Comparison of ENCODE assay signal across 20 cellular contexts in genomic region chrX:24448762-24449161, GRCh38. TPM values are rescaled to one million over a fixed set of nuclear protein-coding genes. Genes with fewer than 3 reads are reported as not detected.
DNase-seq lines count a peak whose midpoint lies in the region; ATAC-seq, FAIRE-seq and TF ChIP-seq lines count a peak whose summit lies in the region.
"Had no signal": no experiment of that assay in that cellular context is flagged by ENCODE, and none has a peak within 500 bp of the region (broad histone marks: within the 10 kb centered on the region; RNA-seq: fewer than 3 reads in every experiment).

No MANE protein-coding gene starts in this region.

- no peak for DNase-seq in A549 (ENCODE audit: low read depth in 1 of 2, low spot score in 1 of 2)
- DNase-seq in astrocyte of the hippocampus (ENCODE audit: low read depth, low spot score): peak; percentile 66
- DNase-seq in kidney: no peak
- DNase-seq in tibial artery: no peak
- no peak for DNase-seq in CD8-positive, alpha-beta memory T cell
- no peak for DNase-seq in activated CD4-positive, alpha-beta T cell treated with anti-CD3 and anti-CD28 coated beads for 36 hours
- DNase-seq: Calu3; CD4-positive, alpha-beta memory T cell; DMS79 treated with DMSO at 0.1 percent for 48 hours; GF-D8; HCEC 1CT; IMR-90 had no signal

- H3K36me3 ChIP-seq in kidney (ENCODE audit: control insufficient read depth in 1 of 2, insufficient read depth in 2 of 2, low read length in 2 of 2) (no peaks in the 10 kb centered on the region), tibial artery (no peaks in the 10 kb centered on the region)
- H3K36me3 ChIP-seq in CD8-positive, alpha-beta memory T cell (ENCODE audit: insufficient read depth, low read length): no peaks in the 10 kb centered on the region
- H3K36me3 ChIP-seq: BLaER1 had no signal

- no peaks in the 10 kb centered on the region for H3K4me1 ChIP-seq in A549
- H3K4me1 ChIP-seq in kidney (ENCODE audit: control insufficient read depth in 1 of 2, insufficient read depth in 1 of 2, low read depth in 1 of 2, low read length in 2 of 2): no peaks in the 10 kb centered on the region
- H3K4me1 ChIP-seq in tibial artery: peaks cover 0 to 45% (median 6%) of the 10 kb centered on the region in 4 donors
- no peaks in the 10 kb centered on the region for H3K4me1 ChIP-seq in CD8-positive, alpha-beta memory T cell (ENCODE audit: insufficient read depth, low read length)
- H3K4me1 ChIP-seq: BLaER1 had no signal

- H3K9ac ChIP-seq in kidney (ENCODE audit: low read length in 2 of 2): no peak overlapping the region
- H3K9ac ChIP-seq: BLaER1 had no signal

- no peak for TF ChIP-seq RAD21 in A549 (conservative IDR thresholded peaks at IDR 0.05 in 1 of 2, IDR thresholded peaks at IDR 0.05 in 1 of 2)

- no peak overlapping the region for H3K4me3 ChIP-seq in A549
- H3K4me3 ChIP-seq in kidney (ENCODE audit: low read length in 2 of 2): no peak overlapping the region
- no peak overlapping the region for H3K4me3 ChIP-seq in tibial artery
- no peak overlapping the region for H3K4me3 ChIP-seq in CD8-positive, alpha-beta memory T cell (ENCODE audit: low read length)
- H3K4me3 ChIP-seq: BLaER1, GM23338 had no signal

- H3K36me3 Mint-ChIP-seq in CD8-positive, alpha-beta memory T cell: peaks cover 0 to 4% (median 1%) of the 10 kb centered on the region in 3 donors
- H3K36me3 Mint-ChIP-seq in activated CD4-positive, alpha-beta T cell treated with anti-CD3 and anti-CD28 coated beads for 36 hours (ENCODE audit: low read depth): no peaks in the 10 kb centered on the region
- H3K36me3 Mint-ChIP-seq: CD14-positive monocyte; CD4-positive, alpha-beta memory T cell had no signal

- H3K4me1 Mint-ChIP-seq in CD8-positive, alpha-beta memory T cell: peaks cover 0 to 3% (median 0%) of the 10 kb centered on the region in 3 donors
- no peaks in the 10 kb centered on the region for H3K4me1 Mint-ChIP-seq in activated CD4-positive, alpha-beta T cell treated with anti-CD3 and anti-CD28 coated beads for 36 hours
- H3K4me1 Mint-ChIP-seq: CD14-positive monocyte, GM23338 had no signal

- POLR2A ChIA-PET in A549 (lab: Yijun Ruan, JAX): interaction anchor here (1.2 kb wide), 1 partner anchor 16 kb away, joined by 3 read pairs; the partner anchor contains the start of gene PDK3
- POLR2A ChIA-PET in CD8-positive, alpha-beta memory T cell (lab: Charles Lee): no interaction called here
- POLR2A ChIA-PET in activated CD4-positive, alpha-beta T cell treated with anti-CD3 and anti-CD28 coated beads for 36 hours (lab: Charles Lee): no interaction called here

- H3K27ac Mint-ChIP-seq in CD8-positive, alpha-beta memory T cell: no peak overlapping the region
- H3K27ac Mint-ChIP-seq in activated CD4-positive, alpha-beta T cell treated with anti-CD3 and anti-CD28 coated beads for 36 hours: no peak overlapping the region
- H3K27ac Mint-ChIP-seq: CD14-positive monocyte; CD4-positive, alpha-beta memory T cell; GM23338 had no signal

- FAIRE-seq in A549 (lab: Jason Lieb, UNC) (peak; percentile 86), kidney (lab: Jason Lieb, UNC) (peak; percentile 29)
- FAIRE-seq: H54, HTR-8/SVneo had no signal

- no peak for ATAC-seq in A549
- ATAC-seq in GM18502 (IDR thresholded peaks at IDR 0.05; ENCODE audit: poor library complexity, unreplicated experiment): no peak
- no peak for ATAC-seq in activated CD4-positive, alpha-beta T cell treated with anti-CD3 and anti-CD28 coated beads for 36 hours
- ATAC-seq in GM18861 (IDR thresholded peaks at IDR 0.05; ENCODE audit: unreplicated experiment): no peak
- ATAC-seq: GM23338 had no signal

- H3K9me3 Mint-ChIP-seq in CD8-positive, alpha-beta memory T cell: peaks cover 0 to 5% (median 2%) of the 10 kb centered on the region in 5 donors
- no peaks in the 10 kb centered on the region for H3K9me3 Mint-ChIP-seq in activated CD4-positive, alpha-beta T cell treated with anti-CD3 and anti-CD28 coated beads for 36 hours (ENCODE audit: low read depth)

- no peak for TF ChIP-seq POLR2A in A549 (IDR thresholded peaks at IDR 0.05; ENCODE audit: low read length)

- no peaks in the 10 kb centered on the region for H3K27me3 ChIP-seq in tibial artery
- no peaks in the 10 kb centered on the region for H3K27me3 ChIP-seq in CD8-positive, alpha-beta memory T cell (ENCODE audit: insufficient read depth, low read length, poor library complexity, severe bottlenecking)
- H3K27me3 ChIP-seq: BLaER1 had no signal

- no peak for TF ChIP-seq EP300 in A549 (IDR thresholded peaks at IDR 0.05)

- H3K27ac ChIP-seq in A549 (no peak overlapping the region), kidney (ENCODE audit: low read depth in 2 of 2, low read length in 2 of 2) (no peak overlapping the region), tibial artery (peak overlapping the region; percentile 80 to 81)
- no peak overlapping the region for H3K27ac ChIP-seq in CD8-positive, alpha-beta memory T cell (ENCODE audit: low read depth, low read length)
- H3K27ac ChIP-seq: 22Rv1, BLaER1 had no signal

- intact Hi-C loops in kidney (cut with DNase I) (no loop called here), tibial artery (cut with DNase I; ENCODE audit: low total_unique reads) (no loop called here)
- intact Hi-C loops in activated CD4-positive, alpha-beta T cell treated with anti-CD3 and anti-CD28 coated beads for 36 hours (cut with DNase I, micrococcal nuclease): no loop called here

- 47% methylated on average over 3 of the region's 3 CpGs for WGBS in A549 (ENCODE audit: missing lambda C conversion rate)

- H3K9me3 ChIP-seq in A549 (peaks cover 4% of the 10 kb centered on the region; the same call in 2 of the 3 replicates), kidney (ENCODE audit: control insufficient read depth in 1 of 2, low read length in 2 of 2) (no peaks in the 10 kb centered on the region), tibial artery (no peaks in the 10 kb centered on the region)
- no peaks in the 10 kb centered on the region for H3K9me3 ChIP-seq in CD8-positive, alpha-beta memory T cell (ENCODE audit: low read length)

- H3K27me3 Mint-ChIP-seq in CD8-positive, alpha-beta memory T cell: no peaks in the 10 kb centered on the region
- H3K27me3 Mint-ChIP-seq in activated CD4-positive, alpha-beta T cell treated with anti-CD3 and anti-CD28 coated beads for 36 hours: no peaks in the 10 kb centered on the region
- H3K27me3 Mint-ChIP-seq: CD4-positive, alpha-beta memory T cell had no signal

- no peak overlapping the region for H3K4me3 Mint-ChIP-seq in CD8-positive, alpha-beta memory T cell
- no peak overlapping the region for H3K4me3 Mint-ChIP-seq in activated CD4-positive, alpha-beta T cell treated with anti-CD3 and anti-CD28 coated beads for 36 hours
- H3K4me3 Mint-ChIP-seq: CD14-positive monocyte; CD4-positive, alpha-beta memory T cell; GM23338 had no signal

- CTCF ChIA-PET in A549 (lab: Yijun Ruan, JAX): interaction anchor here (0.7 to 1.7 kb wide), 2 partner anchors 13 to 53 kb away, joined by 3 to 8 read pairs; no protein-coding TSS in a partner anchor
- CTCF ChIA-PET in CD8-positive, alpha-beta memory T cell (lab: Charles Lee): no interaction called here
- CTCF ChIA-PET in activated CD4-positive, alpha-beta T cell treated with anti-CD3 and anti-CD28 coated beads for 36 hours (lab: Charles Lee): no interaction called here

- TF ChIP-seq CTCF in A549 (IDR thresholded peaks at IDR 0.05) (no peak), kidney (IDR thresholded peaks at IDR 0.05; ENCODE audit: borderline replicate concordance, extremely low read depth, insufficient read depth) (no peak), tibial artery (IDR thresholded peaks at IDR 0.05) (no peak)

- H3K4me2 ChIP-seq in A549: no peak overlapping the region
- H3K4me2 ChIP-seq: BLaER1, GM23338 had no signal

TF ChIP-seq in A549, 52 proteins besides CTCF, POLR2A, EP300 and RAD21 (continues in another document):
- TF ChIP-seq, protein P1, sequence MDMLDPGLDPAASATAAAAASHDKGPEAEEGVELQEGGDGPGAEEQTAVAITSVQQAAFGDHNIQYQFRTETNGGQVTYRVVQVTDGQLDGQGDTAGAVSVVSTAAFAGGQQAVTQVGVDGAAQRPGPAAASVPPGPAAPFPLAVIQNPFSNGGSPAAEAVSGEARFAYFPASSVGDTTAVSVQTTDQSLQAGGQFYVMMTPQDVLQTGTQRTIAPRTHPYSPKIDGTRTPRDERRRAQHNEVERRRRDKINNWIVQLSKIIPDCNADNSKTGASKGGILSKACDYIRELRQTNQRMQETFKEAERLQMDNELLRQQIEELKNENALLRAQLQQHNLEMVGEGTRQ (IDR thresholded peaks at IDR 0.05): no peak
- TF ChIP-seq NPAS2 (CRISPR knock-in tag; IDR thresholded peaks at IDR 0.05; ENCODE audit: borderline replicate concordance) (no peak), ESRRA (IDR thresholded peaks at IDR 0.05; ENCODE audit: borderline replicate concordance, low read length) (no peak)
- TF ChIP-seq, protein P2, sequence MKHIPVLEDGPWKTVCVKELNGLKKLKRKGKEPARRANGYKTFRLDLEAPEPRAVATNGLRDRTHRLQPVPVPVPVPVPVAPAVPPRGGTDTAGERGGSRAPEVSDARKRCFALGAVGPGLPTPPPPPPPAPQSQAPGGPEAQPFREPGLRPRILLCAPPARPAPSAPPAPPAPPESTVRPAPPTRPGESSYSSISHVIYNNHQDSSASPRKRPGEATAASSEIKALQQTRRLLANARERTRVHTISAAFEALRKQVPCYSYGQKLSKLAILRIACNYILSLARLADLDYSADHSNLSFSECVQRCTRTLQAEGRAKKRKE (CRISPR knock-in tag; IDR thresholded peaks at IDR 0.05; ENCODE audit: low read depth): no peak

RNA-seq across cellular contexts. Expression of gene PDK3, which starts 16.3 kb away (rescaled TPM):
- polyA plus RNA-seq in A549 (2011; rRNA removed) (14.1 and 18.7 TPM in 2 replicates), A549 (2017; fragmentation: RNase III; extraction: RNeasy Plus Mini Kit Qiagen cat#74134 plus additional on column Dnase treatment) (4.8 to 5.7 TPM (median 5.3 TPM) in 3 replicates), kidney (ENCODE audit: insufficient read depth, low read depth, low replicate concordance) (8.8 TPM)
- 4.7 and 6.1 TPM in 2 replicates for polyA plus RNA-seq in A549 (2012; cell fraction: cytosol; rRNA removed)
- 2.3 and 4.4 TPM in 2 replicates for polyA plus RNA-seq in A549 (2012; cell fraction: nucleus; rRNA removed)
- polyA minus RNA-seq in A549 (2011; rRNA and poly(A)+ RNA removed): 22.8 and 25.4 TPM in 2 replicates
- 17.0 TPM for total RNA-seq in kidney
- 10 to 100 TPM; 26.0 to 26.4 TPM for total RNA-seq in CD8-positive, alpha-beta memory T cell
- 48.3 TPM for polyA plus RNA-seq in CD8-positive, alpha-beta memory T cell
- 10 to 100 TPM; 47.4 to 47.7 TPM for total RNA-seq in activated CD4-positive, alpha-beta T cell treated with anti-CD3 and anti-CD28 coated beads for 36 hours

Comparison
In these comparisons a context has a peak if more than half of its experiments do, and no peak if none do; other contexts are left out.
1. H3K27ac ChIP-seq: peak in tibial artery (2 of 2); none in A549 (0 of 2), kidney (0 of 2) and CD8-positive, alpha-beta memory T cell (single experiment).